In genomic region chr5:160312139-160312959, GRCh38 we compare ENCODE assay signal across 8 cellular contexts. TPM values are rescaled to one million over a fixed set of nuclear protein-coding genes. Genes with fewer than 3 reads are reported as not detected.
A peak's percentile ranks its signal among the peaks of the same experiment; 100 is the strongest.
DNase-seq lines count a peak whose midpoint lies in the region; ATAC-seq and TF ChIP-seq lines count a peak whose summit lies in the region.

TSS of gene CCNJL (minus strand) at chr5:160312564. CDS start at chr5:160311923, 641 bp downstream.

- no TSS peak for BruUV-seq in Calu3 (replicated peaks; lab: Mats Ljungman, UMichigan)

- peaks cover 59% of the 10 kb centered on the region for H3K4me1 Mint-ChIP-seq in Calu3 (ENCODE audit: low read depth, unreplicated experiment)

- H3K36me3 Mint-ChIP-seq in Calu3 (ENCODE audit: insufficient read depth, unreplicated experiment), result peaks cover 33% of the 10 kb centered on the region

- peak within 1 kb of the TSS; percentile 73 for H3K27ac Mint-ChIP-seq in Calu3 (ENCODE audit: unreplicated experiment)

- TF ChIP-seq CTCF in Calu3 (IDR thresholded peaks at IDR 0.05; ENCODE audit: unreplicated experiment) (no peak), fibroblast of mammary gland (conservative IDR thresholded peaks at IDR 0.05; ENCODE audit: control insufficient read depth, insufficient read depth, low read depth, low read length) (no peak)

- CTCF ChIA-PET in Calu3 (lab: Charles Lee), result interaction anchor here (0.6 to 1.2 kb wide), 7 partner anchors 14 to 763 kb away, joined by 3 to 6 read pairs (median 4); no protein-coding TSS in a partner anchor

- DNase-seq in Calu3 (peak; percentile 84), NCI-H1092 treated with DMSO at 0.1 percent for 48 hours (lab: John Stamatoyannopoulos, UW) (peak; percentile 48), UCSD-AML1 (lab: John Stamatoyannopoulos, UW; ENCODE audit: unreplicated experiment) (peak; percentile 55), fibroblast of mammary gland (ENCODE audit: low read depth) (no peak), myocyte (ENCODE audit: low read depth) (peak; percentile 63), NCI-H2107 treated with DMSO at 0.1 percent for 48 hours (lab: John Stamatoyannopoulos, UW; ENCODE audit: unreplicated experiment) (no peak)
- no peak for DNase-seq in stimulated activated CD4-positive, alpha-beta T cell treated with anti-CD3 and anti-CD28 coated beads, Interleukin-4, amount 100 ng/mL, for 1 hour

- peak within 1 kb of the TSS; percentile 81 for H3K4me3 Mint-ChIP-seq in Calu3 (ENCODE audit: low read depth, unreplicated experiment)

- ATAC-seq in GM21367 (IDR thresholded peaks at IDR 0.05; ENCODE audit: unreplicated experiment), result peak; percentile 57

- H3K4me3 ChIP-seq in fibroblast of mammary gland (ENCODE audit: control insufficient read depth, low read depth, low read length), result peak within 1 kb of the TSS; percentile 16

- intact Hi-C loops in Calu3 (cut with micrococcal nuclease; ENCODE audit: unreplicated experiment), result loop anchor here (5.0 kb wide), 1 partner anchor 50 kb away; no protein-coding TSS in a partner anchor

- no peaks in the 10 kb centered on the region for H3K9me3 Mint-ChIP-seq in Calu3 (ENCODE audit: low read depth, unreplicated experiment)

- no peaks in the 10 kb centered on the region for H3K27me3 Mint-ChIP-seq in Calu3 (ENCODE audit: unreplicated experiment)

RNA-seq across cellular contexts. Expression of gene CCNJL, which starts in this region (rescaled TPM):
- 13.2 and 17.4 TPM in 2 replicates for total RNA-seq in Calu3 (2022)
- total RNA-seq in myocyte, result 1.9 and 2.4 TPM in 2 replicates
- polyA plus RNA-seq in myocyte (2012), result 4.2 TPM

Comparison
In these comparisons a context has a peak if more than half of its experiments do, and no peak if none do; other contexts are left out.
1. DNase-seq: peak in Calu3 (single experiment), NCI-H1092 treated with DMSO at 0.1 percent for 48 hours (single experiment), UCSD-AML1 (single experiment) and myocyte (single experiment); none in fibroblast of mammary gland (single experiment), NCI-H2107 treated with DMSO at 0.1 percent for 48 hours (single experiment) and stimulated activated CD4-positive, alpha-beta T cell treated with anti-CD3 and anti-CD28 coated beads, Interleukin-4, amount 100 ng/mL, for 1 hour (single experiment).